ENCODE assay signal across 6 cellular contexts in the genomic region with DNA sequence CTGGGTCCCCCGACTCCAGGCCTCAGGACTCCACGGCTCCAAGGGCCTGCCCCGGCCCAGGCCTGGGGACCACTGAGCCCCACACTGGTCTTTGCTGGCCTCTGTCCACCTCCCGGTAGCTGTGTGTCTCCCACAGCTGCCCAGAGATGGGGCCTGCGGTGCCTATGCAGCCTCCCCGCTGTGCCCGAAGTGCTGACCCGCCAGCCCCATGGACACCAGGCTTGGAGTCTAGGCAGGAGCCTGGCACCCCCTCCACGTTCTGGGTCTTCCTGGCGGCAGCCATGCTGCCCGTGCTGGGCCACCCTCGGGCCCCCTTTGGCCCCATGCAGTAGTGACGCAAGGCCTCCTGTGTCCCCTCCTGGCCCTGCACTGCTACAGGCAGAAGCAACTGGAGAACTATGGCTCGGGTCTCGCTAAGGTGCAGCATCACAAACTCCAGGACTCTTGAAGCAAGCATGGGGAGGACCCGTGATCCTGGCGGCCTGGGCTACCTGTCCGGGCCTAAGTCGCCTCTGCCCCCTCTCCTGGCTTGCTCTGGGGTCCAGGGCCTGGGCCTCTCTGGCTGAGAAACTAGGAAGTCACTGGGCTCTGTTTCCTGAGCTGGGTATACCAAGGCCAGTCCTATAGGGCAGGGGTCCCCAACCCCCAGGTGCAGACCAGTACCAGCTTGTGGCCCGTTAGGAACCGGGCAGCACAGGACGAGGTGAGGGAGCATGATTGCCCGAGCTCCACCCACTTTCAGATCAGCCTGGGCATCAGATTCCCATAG. TPM values are rescaled to one million over a fixed set of nuclear protein-coding genes. Genes with fewer than 3 reads are reported as not detected.
DNase-seq lines count a peak whose midpoint lies in the region; ATAC-seq and TF ChIP-seq lines count a peak whose summit lies in the region.

No MANE protein-coding gene starts in this region.

- intact Hi-C loops in ovary (cut with DNase I), result loop anchor here in 1 of 4 donors (10.0 kb wide), 2 partner anchors 110 to 1790 kb away; a partner anchor contains a TSS

- H3K27ac ChIP-seq in ovary, result peak overlapping the region; percentile 70 to 97

- ATAC-seq in HG03097 (IDR thresholded peaks at IDR 0.05; ENCODE audit: low FRiP score, unreplicated experiment), result peak; percentile 2

- DNase-seq in BJ (ENCODE audit: low read depth), result no peak
- no peak for DNase-seq in choroid plexus epithelial cell (ENCODE audit: low read depth)
- DNase-seq in ovary, result peak in 4 of 5 donors; percentile 47 to 66 (median 62)
- DNase-seq in NCI-H1105 treated with DMSO at 0.1 percent for 48 hours (lab: John Stamatoyannopoulos, UW), result no peak
- DNase-seq in SK-N-DZ (ENCODE audit: low spot score), result no peak

- peaks cover 12% of the 10 kb centered on the region for H3K36me3 ChIP-seq in BJ (ENCODE audit: control insufficient read depth, insufficient read depth, low read length)
- H3K36me3 ChIP-seq in ovary, result no peaks in the 10 kb centered on the region

- TF ChIP-seq CTCF in BJ (IDR thresholded peaks at IDR 0.05; ENCODE audit: insufficient read depth, low read depth, low read length) (no peak), choroid plexus epithelial cell (conservative IDR thresholded peaks at IDR 0.05; ENCODE audit: low read depth, low read length) (no peak), ovary (IDR thresholded peaks at IDR 0.05) (no peak)

- TF ChIP-seq POLR2A in ovary (IDR thresholded peaks at IDR 0.05), result no peak

- POLR2A ChIA-PET in BJ (lab: Charles Lee), result no interaction called here

- no peaks in the 10 kb centered on the region for H3K27me3 ChIP-seq in BJ (ENCODE audit: control insufficient read depth, insufficient read depth, low read length)
- no peaks in the 10 kb centered on the region for H3K27me3 ChIP-seq in ovary

- TF ChIP-seq EP300 in ovary (IDR thresholded peaks at IDR 0.05), result no peak

- WGBS in ovary, 3 donors, result 47 to 56% (median 54%) methylated on average over 23 of the region's 23 CpGs

- CTCF ChIA-PET in BJ (lab: Yijun Ruan, JAX), result interaction anchor here (0.6 to 4.3 kb wide), 4 partner anchors 9 to 378 kb away, joined by 3 to 22 read pairs (median 4); no protein-coding TSS in a partner anchor

- H3K9me3 ChIP-seq in ovary, result no peaks in the 10 kb centered on the region

- H3K4me3 ChIP-seq in BJ (ENCODE audit: low read depth, low read length) (peak overlapping the region; percentile 89), choroid plexus epithelial cell (ENCODE audit: low read depth, low read length) (peak overlapping the region; percentile 92), ovary (peak overlapping the region; percentile 100)

- H3K4me1 ChIP-seq in ovary (ENCODE audit: insufficient read depth), result peaks cover 13% of the 10 kb centered on the region

RNA-seq across cellular contexts. Expression of a gene that starts 0.9 kb away (rescaled TPM):
- polyA plus RNA-seq in BJ (2011; rRNA removed) (21.6 and 24.4 TPM in 2 replicates), ovary (1 to 10 TPM; 6.4 to 6.5 TPM)
- polyA minus RNA-seq in BJ (2011; rRNA and poly(A)+ RNA removed), result 6.1 and 9.6 TPM in 2 replicates
- total RNA-seq in ovary, result 10 to 100 TPM in 4 of 7 donors, 1 to 10 TPM in 3; 4.0 to 18.3 (median 10.0) TPM
- 1.8 and 2.4 TPM in 2 replicates for polyA plus RNA-seq in SK-N-DZ (2014; cell fraction: cytosol; rRNA removed)
- polyA plus RNA-seq in SK-N-DZ (2014; cell fraction: nucleus; rRNA removed), result 3.8 and 11.8 TPM in 2 replicates

RNA-seq across cellular contexts. Expression of a gene that starts 1.1 kb away (rescaled TPM):
- polyA plus RNA-seq in BJ (2011; rRNA removed) (275 and 330 TPM in 2 replicates), ovary (100 to 1,000 TPM; 207 to 359 TPM)
- polyA minus RNA-seq in BJ (2011; rRNA and poly(A)+ RNA removed), result 38.7 and 68.8 TPM in 2 replicates
- total RNA-seq in ovary, result 100 to 1,000 TPM; 180 to 267 (median 189) TPM
- polyA plus RNA-seq in SK-N-DZ (2014; cell fraction: cytosol; rRNA removed), result 121 and 140 TPM in 2 replicates
- 74.1 and 256 TPM in 2 replicates for polyA plus RNA-seq in SK-N-DZ (2014; cell fraction: nucleus; rRNA removed)

RNA-seq across cellular contexts. Expression of a gene that starts 13.7 kb away (rescaled TPM):
- polyA plus RNA-seq in BJ (2011; rRNA removed), result 1.6 and 2.8 TPM in 2 replicates
- 2.0 and 2.3 TPM in 2 replicates for polyA minus RNA-seq in BJ (2011; rRNA and poly(A)+ RNA removed)
- total RNA-seq in ovary, result 1 to 10 TPM; 1.1 to 5.2 (median 2.5) TPM
- polyA plus RNA-seq in ovary, result 1 to 10 TPM in 1 of 2 donors, under 1 TPM in 1; 0.43 to 1.8 TPM
- polyA plus RNA-seq in SK-N-DZ (2014; cell fraction: cytosol; rRNA removed), result not detected in 2 replicates
- not detected in 2 replicates for polyA plus RNA-seq in SK-N-DZ (2014; cell fraction: nucleus; rRNA removed)

RNA-seq across cellular contexts. Expression of a gene that starts 30.4 kb away (rescaled TPM):
- polyA plus RNA-seq in BJ (2011; rRNA removed), result 28.3 and 37.6 TPM in 2 replicates
- 47.0 and 63.0 TPM in 2 replicates for polyA minus RNA-seq in BJ (2011; rRNA and poly(A)+ RNA removed)
- 10 to 100 TPM; 33.2 to 51.2 (median 45.3) TPM for total RNA-seq in ovary
- polyA plus RNA-seq in ovary, result 10 to 100 TPM; 21.7 to 45.4 TPM
- polyA plus RNA-seq in SK-N-DZ (2014; cell fraction: cytosol; rRNA removed), result 29.2 and 44.3 TPM in 2 replicates
- polyA plus RNA-seq in SK-N-DZ (2014; cell fraction: nucleus; rRNA removed), result 129 and 164 TPM in 2 replicates

RNA-seq across cellular contexts. Expression of a gene that starts 49.8 kb away (rescaled TPM):
- polyA plus RNA-seq in BJ (2011; rRNA removed), result 0.10 and 0.22 TPM in 2 replicates
- 0.52 TPM in 1 of 2 replicates, not detected in the other for polyA minus RNA-seq in BJ (2011; rRNA and poly(A)+ RNA removed)
- total RNA-seq in ovary, result 1 to 10 TPM; 1.4 to 7.5 (median 5.3) TPM
- polyA plus RNA-seq in ovary, result 1 to 10 TPM; 2.2 to 2.3 TPM
- polyA plus RNA-seq in SK-N-DZ (2014; cell fraction: cytosol; rRNA removed), result 3.5 and 7.5 TPM in 2 replicates
- polyA plus RNA-seq in SK-N-DZ (2014; cell fraction: nucleus; rRNA removed), result 1.8 and 9.4 TPM in 2 replicates

Comparison
In these comparisons a context has a peak if more than half of its experiments do, and no peak if none do; other contexts are left out.
1. DNase-seq: peak in ovary (4 of 5); none in BJ (single experiment), choroid plexus epithelial cell (single experiment), NCI-H1105 treated with DMSO at 0.1 percent for 48 hours (single experiment) and SK-N-DZ (single experiment).
2. Peak in every context shown above with its lines, with median percentiles within 50 percentile points of each other: H3K4me3 ChIP-seq.